Comparison of ENCODE assay signal across 14 cellular contexts in genomic region chr9:18478517-18479361, GRCh38. TPM values are rescaled to one million over a fixed set of nuclear protein-coding genes. Genes with fewer than 3 reads are reported as not detected.
DNase-seq lines count a peak whose midpoint lies in the region; ATAC-seq and TF ChIP-seq lines count a peak whose summit lies in the region.
"Had no signal": no experiment of that assay in that cellular context is flagged by ENCODE, and none has a peak within 500 bp of the region (broad histone marks: within the 10 kb centered on the region; RNA-seq: fewer than 3 reads in every experiment).

No MANE protein-coding gene starts in this region.

- no peaks in the 10 kb centered on the region for H3K79me1 ChIP-seq in mesendoderm (ENCODE audit: low read length)

- no peak for ATAC-seq in HG03378 (IDR thresholded peaks at IDR 0.05; ENCODE audit: unreplicated experiment)
- ATAC-seq: activated CD4-positive, CD25-positive, alpha-beta regulatory T cell treated with anti-CD3 and anti-CD28 coated beads, Interleukin-2, amount 50 U/mL, for 24 hours had no signal

- H4K8ac ChIP-seq in mesendoderm (ENCODE audit: low read depth, low read length) = no peak overlapping the region

- H3K27me3 ChIP-seq in cardiac muscle cell (no peaks in the 10 kb centered on the region), right atrium auricular region (no peaks in the 10 kb centered on the region), mesendoderm (ENCODE audit: insufficient read depth, low read length, poor library complexity) (no peaks in the 10 kb centered on the region), ovary (no peaks in the 10 kb centered on the region)
- H3K27me3 ChIP-seq: tibial nerve had no signal

- TF ChIP-seq EP300 in ovary (IDR thresholded peaks at IDR 0.05) = no peak

- H3K79me2 ChIP-seq in mesendoderm (ENCODE audit: control insufficient read depth, insufficient read depth, low read length) = no peaks in the 10 kb centered on the region

- H2AK5ac ChIP-seq in mesendoderm (ENCODE audit: low read length) = no peak overlapping the region

- H3K9me3 ChIP-seq in cardiac muscle cell (ENCODE audit: low read depth) = no peaks in the 10 kb centered on the region
- no peaks in the 10 kb centered on the region for H3K9me3 ChIP-seq in right atrium auricular region
- H3K9me3 ChIP-seq in ovary = no peaks in the 10 kb centered on the region
- H3K9me3 ChIP-seq: tibial nerve had no signal

- TF ChIP-seq CTCF in cardiac muscle cell (IDR thresholded peaks at IDR 0.05; ENCODE audit: low read depth, low read length) (no peak), right atrium auricular region (IDR thresholded peaks at IDR 0.05) (no peak), coronary artery (IDR thresholded peaks at IDR 0.05) (no peak), ovary (IDR thresholded peaks at IDR 0.05) (no peak)

- DNase-seq in cardiac muscle cell (ENCODE audit: low read depth in 1 of 2, low spot score in 1 of 2) (peak; percentile 43), right atrium auricular region (ENCODE audit: low spot score) (no peak), coronary artery (ENCODE audit: low spot score) (no peak), mesendoderm (peak; percentile 7), ovary (no peak), activated gamma-delta T cell treated with Interleukin-2 at 50 U/mL for 16 hours (no peak), NCI-H748 treated with DMSO at 0.1 percent for 48 hours (lab: John Stamatoyannopoulos, UW) (no peak)
- DNase-seq: 8988T; activated T-cell treated with anti-CD3 and anti-CD28 coated beads, Interleukin-2, amount 50 U/mL, for 24 hours; KG1; retina had no signal

- H3K4me1 ChIP-seq in cardiac muscle cell (ENCODE audit: low read depth) (peaks cover 21% of the 10 kb centered on the region), right atrium auricular region (peaks cover 0 to 16% of the 10 kb centered on the region in 2 donors), mesendoderm (ENCODE audit: control insufficient read depth, low read depth, low read length) (peaks cover 3% of the 10 kb centered on the region), ovary (ENCODE audit: insufficient read depth) (no peaks in the 10 kb centered on the region)

- H3K18ac ChIP-seq in mesendoderm (ENCODE audit: low read length) = no peak overlapping the region

- no peak overlapping the region for H3K9ac ChIP-seq in mesendoderm (ENCODE audit: low read length)

- intact Hi-C loops in ovary (cut with DNase I) = no loop called here

- WGBS in mesendoderm (ENCODE audit: extremely low coverage, insufficient coverage, low lambda C conversion rate) = no CpG with 5 or more reads among the region's 7 CpGs
- 88 to 95% (median 92%) methylated on average over 7 of the region's 7 CpGs for WGBS in ovary, 3 donors

- H3K4me3 ChIP-seq in cardiac muscle cell (no peak overlapping the region), right atrium auricular region (no peak overlapping the region), coronary artery (no peak overlapping the region), mesendoderm (ENCODE audit: low read length) (no peak overlapping the region), ovary (no peak overlapping the region)
- H3K4me3 ChIP-seq: tibial nerve had no signal

- no peak for TF ChIP-seq POLR2A in ovary (IDR thresholded peaks at IDR 0.05)

- H3K4me2 ChIP-seq in mesendoderm (ENCODE audit: low read length) = no peak overlapping the region

- no peak overlapping the region for H4K5ac ChIP-seq in mesendoderm (ENCODE audit: low read length)

- no peak overlapping the region for H2BK15ac ChIP-seq in mesendoderm (replicated peaks; ENCODE audit: low read depth)

- no peak overlapping the region for H3K56ac ChIP-seq in mesendoderm (ENCODE audit: low read length)

- H3K23ac ChIP-seq in mesendoderm (ENCODE audit: low read length) = no peak overlapping the region

- no peak overlapping the region for H3K4ac ChIP-seq in mesendoderm (ENCODE audit: low read depth, low read length)

- peak overlapping the region; percentile 43 for H3K27ac ChIP-seq in cardiac muscle cell
- H3K27ac ChIP-seq in right atrium auricular region = no peak overlapping the region
- H3K27ac ChIP-seq in coronary artery = peak overlapping the region; percentile 23 to 27
- no peak overlapping the region for H3K27ac ChIP-seq in mesendoderm (ENCODE audit: low read depth, low read length)
- no peak overlapping the region for H3K27ac ChIP-seq in ovary

- H3K36me3 ChIP-seq in cardiac muscle cell = no peaks in the 10 kb centered on the region
- no peaks in the 10 kb centered on the region for H3K36me3 ChIP-seq in right atrium auricular region
- no peaks in the 10 kb centered on the region for H3K36me3 ChIP-seq in mesendoderm (ENCODE audit: control insufficient read depth, insufficient read depth, low read length)
- H3K36me3 ChIP-seq in ovary = no peaks in the 10 kb centered on the region
- H3K36me3 ChIP-seq: tibial nerve had no signal

- H2BK5ac ChIP-seq in mesendoderm (ENCODE audit: low read length) = no peak overlapping the region

- no peak overlapping the region for H2BK120ac ChIP-seq in mesendoderm (ENCODE audit: low read depth, low read length)

RNA-seq across cellular contexts. Expression of gene ADAMTSL1, which starts 4.8 kb away (rescaled TPM):
- total RNA-seq in cardiac muscle cell = 26.5 and 63.0 TPM in 2 replicates
- 12.6 and 34.0 TPM in 2 replicates for polyA plus RNA-seq in cardiac muscle cell
- total RNA-seq in right atrium auricular region = 1 to 10 TPM; 3.4 to 3.8 TPM
- polyA plus RNA-seq in mesendoderm (2013, experiment 1 of 2) = 0.56 TPM
- 0.56 TPM for polyA plus RNA-seq in mesendoderm (2013, experiment 2 of 2)
- 10 to 100 TPM in 2 of 7 donors, 1 to 10 TPM in 5; 1.2 to 19.0 (median 6.1) TPM for total RNA-seq in ovary
- polyA plus RNA-seq in ovary = 10 to 100 TPM in 1 of 2 donors, 1 to 10 TPM in 1; 2.4 to 20.0 TPM

Comparison
In these comparisons a context has a peak if more than half of its experiments do, and no peak if none do; other contexts are left out.
1. DNase-seq: peak in cardiac muscle cell (2 of 2) and mesendoderm (single experiment); none in right atrium auricular region (single experiment), coronary artery (single experiment), ovary (0 of 5), activated gamma-delta T cell treated with Interleukin-2 at 50 U/mL for 16 hours (single experiment) and NCI-H748 treated with DMSO at 0.1 percent for 48 hours (single experiment).
2. H3K27ac ChIP-seq: peak in cardiac muscle cell (single experiment) and coronary artery (2 of 2); none in right atrium auricular region (0 of 2), mesendoderm (single experiment) and ovary (0 of 2).